In the genomic region with DNA sequence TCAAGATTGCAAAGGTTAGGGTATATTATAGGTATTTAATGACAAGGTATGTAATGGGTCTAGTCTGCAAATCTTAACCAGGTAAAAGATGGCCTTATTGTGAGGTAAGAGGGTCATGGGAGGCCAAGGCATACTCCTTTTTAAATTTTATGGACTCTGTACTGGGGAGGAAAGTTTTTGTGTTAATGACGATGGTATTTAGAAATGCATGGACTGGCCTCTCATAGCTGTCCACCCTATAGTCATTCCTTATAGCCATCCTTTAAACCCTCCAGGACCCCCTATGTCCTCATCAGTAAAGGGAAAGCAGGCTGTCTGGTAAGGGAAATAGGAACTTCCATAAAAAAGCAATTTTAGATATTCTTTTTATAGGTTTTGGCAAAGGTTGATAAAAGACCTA, we compare ENCODE assay signal across 15 cellular contexts. TPM values are rescaled to one million over a fixed set of nuclear protein-coding genes. Genes with fewer than 3 reads are reported as not detected.
DNase-seq lines count a peak whose midpoint lies in the region; ATAC-seq, FAIRE-seq and TF ChIP-seq lines count a peak whose summit lies in the region.
"Had no signal": no experiment of that assay in that cellular context is flagged by ENCODE, and none has a peak within 500 bp of the region (broad histone marks: within the 10 kb centered on the region; RNA-seq: fewer than 3 reads in every experiment).

No MANE protein-coding gene starts in this region.

- peaks cover 20% of the 10 kb centered on the region for H3K9me3 Mint-ChIP-seq in WTC11
- H3K9me3 Mint-ChIP-seq: activated T-cell treated with anti-CD3 and anti-CD28 coated beads, Interleukin-2, amount 50 U/mL, for 24 hours had no signal

- peaks cover 22% of the 10 kb centered on the region for H3K36me3 Mint-ChIP-seq in WTC11

- H3K4me2 ChIP-seq in keratinocyte (ENCODE audit: control insufficient read depth, extremely low read depth, insufficient read depth, low read depth, low read length) = peak overlapping the region; percentile 97

- CTCF ChIA-PET in WTC11 (lab: Charles Lee) = no interaction called here

- no peak overlapping the region for H2AFZ ChIP-seq in keratinocyte (ENCODE audit: control insufficient read depth, low read length)

- FAIRE-seq in keratinocyte (lab: Jason Lieb, UNC) = no peak

- H3K9me3 ChIP-seq in left ventricle myocardium inferior (replicated peaks) (no peaks in the 10 kb centered on the region), keratinocyte (ENCODE audit: control insufficient read depth, low read depth, low read length) (no peaks in the 10 kb centered on the region), vagina (no peaks in the 10 kb centered on the region)
- H3K9me3 ChIP-seq: body of pancreas, ovary had no signal

- H3K4me3 ChIP-seq in left ventricle myocardium inferior = peak overlapping the region; percentile 76
- peak overlapping the region; percentile 75 to 95 (median 80) for H3K4me3 ChIP-seq in keratinocyte (ENCODE audit: control insufficient read depth in 2 of 3, extremely low read depth in 1 of 3, insufficient read depth in 2 of 3, low read depth in 1 of 3, low read length in 3 of 3)
- peak overlapping the region; percentile 73 to 95 for H3K4me3 ChIP-seq in vagina

- intact Hi-C loops in left ventricle myocardium inferior (cut with micrococcal nuclease) = no loop called here
- intact Hi-C loops in left ventricle myocardium superior (cut with micrococcal nuclease) = no loop called here
- intact Hi-C loops in vagina (cut with DNase I) = no loop called here

- DNase-seq in left ventricle myocardium inferior = no peak
- no peak for DNase-seq in left ventricle myocardium superior
- no peak for DNase-seq in WTC11 (ENCODE audit: low spot score)
- no peak for DNase-seq in keratinocyte (ENCODE audit: low read depth, low spot score)
- DNase-seq in vagina (ENCODE audit: extremely low spot score in 2 of 2) = no peak
- DNase-seq in HuH-7.5 (ENCODE audit: low spot score) = no peak
- no peak for DNase-seq in NCI-H1048 (lab: John Stamatoyannopoulos, UW)
- DNase-seq: activated T-cell treated with anti-CD3 and anti-CD28 coated beads, Interleukin-2, amount 50 U/mL, for 24 hours; body of pancreas; Kasumi-1; ovary; WERI-Rb-1 had no signal

- no peaks in the 10 kb centered on the region for H3K27me3 Mint-ChIP-seq in WTC11 (ENCODE audit: low read depth)
- H3K27me3 Mint-ChIP-seq: activated T-cell treated with anti-CD3 and anti-CD28 coated beads, Interleukin-2, amount 50 U/mL, for 24 hours had no signal

- no peak for ATAC-seq in left ventricle myocardium superior
- ATAC-seq in WTC11 = no peak
- no peak for ATAC-seq in GM19035 (IDR thresholded peaks at IDR 0.05; ENCODE audit: unreplicated experiment)
- ATAC-seq: body of pancreas had no signal

- peaks cover 73% of the 10 kb centered on the region for H3K79me2 ChIP-seq in keratinocyte (ENCODE audit: control insufficient read depth, insufficient read depth, low read length)

- peaks cover 8% of the 10 kb centered on the region for H3K36me3 ChIP-seq in left ventricle myocardium inferior
- H3K36me3 ChIP-seq in keratinocyte (ENCODE audit: control insufficient read depth in 2 of 2, extremely low read depth in 1 of 2, insufficient read depth in 2 of 2, low read length in 2 of 2) = no peaks in the 10 kb centered on the region
- peaks cover 0 to 4% of the 10 kb centered on the region in 2 donors for H3K36me3 ChIP-seq in vagina
- H3K36me3 ChIP-seq: ovary had no signal

- no peaks in the 10 kb centered on the region for H4K20me1 ChIP-seq in keratinocyte (ENCODE audit: control insufficient read depth, extremely low read depth, insufficient read depth, low read length)

- H3K4me1 Mint-ChIP-seq in WTC11 = peaks cover 8% of the 10 kb centered on the region

- no peak overlapping the region for H3K4me3 Mint-ChIP-seq in WTC11
- H3K4me3 Mint-ChIP-seq: activated T-cell treated with anti-CD3 and anti-CD28 coated beads, Interleukin-2, amount 50 U/mL, for 24 hours had no signal

- no peak for TF ChIP-seq POLR2A in vagina (IDR thresholded peaks at IDR 0.05)

- H3K27ac ChIP-seq in left ventricle myocardium inferior (replicated peaks) = no peak overlapping the region
- H3K27ac ChIP-seq in keratinocyte (ENCODE audit: control insufficient read depth, insufficient read depth, low read length) = peak overlapping the region; percentile 93
- no peak overlapping the region for H3K27ac ChIP-seq in vagina
- H3K27ac ChIP-seq: ovary had no signal

- no peak overlapping the region for H3K9ac ChIP-seq in keratinocyte (ENCODE audit: control insufficient read depth, extremely low read depth, insufficient read depth, low read length)

- POLR2A ChIA-PET in WTC11 (lab: Charles Lee) = no interaction called here

- H3K4me1 ChIP-seq in left ventricle myocardium inferior = peaks cover 66% of the 10 kb centered on the region
- H3K4me1 ChIP-seq in keratinocyte (ENCODE audit: control insufficient read depth, extremely low read depth, insufficient read depth, low read length) = peaks cover 15% of the 10 kb centered on the region
- H3K4me1 ChIP-seq in vagina = peaks cover 46% of the 10 kb centered on the region

- dilution Hi-C loops in keratinocyte (cut with MboI; ENCODE audit: extremely low pct_ligation_motif_present, low sequenced_read_pairs) = no loop called here

- H3K9me1 ChIP-seq in keratinocyte (ENCODE audit: control insufficient read depth, extremely low read depth, insufficient read depth, low read length) = no peaks in the 10 kb centered on the region

- H3K27ac Mint-ChIP-seq in WTC11 = 0 out of 2 replicates have a peak overlapping the region, but pooled peaks have one; percentile 12

- no peak for TF ChIP-seq CTCF in left ventricle myocardium inferior (IDR thresholded peaks at IDR 0.05; ENCODE audit: borderline replicate concordance)
- no peak for TF ChIP-seq CTCF in WTC11 (IDR thresholded peaks at IDR 0.05)
- no peak for TF ChIP-seq CTCF in keratinocyte (optimal IDR thresholded peaks at IDR 0.05 in 1 of 3, IDR thresholded peaks at IDR 0.05 in 1 of 3, conservative IDR thresholded peaks at IDR 0.05 in 1 of 3; ENCODE audit: extremely low read depth in 1 of 3, insufficient read depth in 2 of 3, low read length in 3 of 3)
- TF ChIP-seq CTCF in vagina (IDR thresholded peaks at IDR 0.05) = no peak

- no peaks in the 10 kb centered on the region for H3K27me3 ChIP-seq in left ventricle myocardium inferior (ENCODE audit: low read depth)
- H3K27me3 ChIP-seq in keratinocyte (ENCODE audit: control insufficient read depth, extremely low read depth, insufficient read depth, low read length) = no peaks in the 10 kb centered on the region
- no peaks in the 10 kb centered on the region for H3K27me3 ChIP-seq in vagina
- H3K27me3 ChIP-seq: body of pancreas, ovary had no signal

RNA-seq across cellular contexts. Expression of a gene that starts 1.5 kb away (rescaled TPM):
- total RNA-seq in left ventricle myocardium inferior (36.4 TPM), left ventricle myocardium superior (36.6 TPM), WTC11 (2021) (51.2 to 53.3 TPM (median 52.5 TPM) in 3 replicates), vagina (19.4 TPM)
- 20.9 to 52.9 TPM (median 28.0 TPM) in 3 replicates for polyA plus RNA-seq in keratinocyte
- polyA plus RNA-seq in keratinocyte (2011; ENCODE audit: low read depth) = 123 TPM
- 25.7 and 47.3 TPM in 2 replicates for polyA plus RNA-seq in keratinocyte (2011; cell fraction: cytosol; rRNA removed)
- polyA plus RNA-seq in keratinocyte (2011; cell fraction: nucleus; rRNA removed) = 25.2 and 45.8 TPM in 2 replicates
- polyA plus RNA-seq in keratinocyte (2012; ENCODE audit: low replicate concordance) = 42.7 and 42.8 TPM in 2 replicates
- polyA minus RNA-seq in keratinocyte = 0.66 to 6.5 TPM (median 2.9 TPM) in 3 replicates
- polyA minus RNA-seq in keratinocyte (2011; cell fraction: cytosol; rRNA and poly(A)+ RNA removed) = 9.6 TPM
- polyA minus RNA-seq in keratinocyte (2011; cell fraction: nucleus; rRNA and poly(A)+ RNA removed) = 4.3 and 8.8 TPM in 2 replicates

RNA-seq across cellular contexts. Expression of a gene that starts 1.8 kb away (rescaled TPM):
- total RNA-seq in left ventricle myocardium inferior (20.3 TPM), left ventricle myocardium superior (16.5 TPM), WTC11 (2021) (26.3 to 30.5 TPM (median 28.6 TPM) in 3 replicates), vagina (36.1 TPM)
- 14.0 to 22.2 TPM (median 19.3 TPM) in 3 replicates for polyA plus RNA-seq in keratinocyte
- 10.8 TPM for polyA plus RNA-seq in keratinocyte (2011; ENCODE audit: low read depth)
- polyA plus RNA-seq in keratinocyte (2011; cell fraction: cytosol; rRNA removed) = 10.3 and 20.2 TPM in 2 replicates
- 28.8 and 35.3 TPM in 2 replicates for polyA plus RNA-seq in keratinocyte (2011; cell fraction: nucleus; rRNA removed)
- polyA plus RNA-seq in keratinocyte (2012; ENCODE audit: low replicate concordance) = 5.5 and 9.2 TPM in 2 replicates
- 6.9 to 43.6 TPM (median 32.3 TPM) in 3 replicates for polyA minus RNA-seq in keratinocyte
- 11.3 TPM for polyA minus RNA-seq in keratinocyte (2011; cell fraction: cytosol; rRNA and poly(A)+ RNA removed)
- polyA minus RNA-seq in keratinocyte (2011; cell fraction: nucleus; rRNA and poly(A)+ RNA removed) = 55.2 and 76.5 TPM in 2 replicates

RNA-seq across cellular contexts. Expression of a gene that starts 50.8 kb away (rescaled TPM):
- total RNA-seq in left ventricle myocardium inferior (not detected), left ventricle myocardium superior (not detected), WTC11 (2021) (not detected in 3 replicates), vagina (not detected)
- polyA plus RNA-seq in keratinocyte = not detected in 3 replicates
- polyA plus RNA-seq in keratinocyte (2011; ENCODE audit: low read depth) = not detected
- polyA plus RNA-seq in keratinocyte (2011; cell fraction: cytosol; rRNA removed) = not detected in 2 replicates
- polyA plus RNA-seq in keratinocyte (2011; cell fraction: nucleus; rRNA removed) = not detected in 2 replicates
- not detected in 2 replicates for polyA plus RNA-seq in keratinocyte (2012; ENCODE audit: low replicate concordance)
- not detected in 3 replicates for polyA minus RNA-seq in keratinocyte
- not detected for polyA minus RNA-seq in keratinocyte (2011; cell fraction: cytosol; rRNA and poly(A)+ RNA removed)
- polyA minus RNA-seq in keratinocyte (2011; cell fraction: nucleus; rRNA and poly(A)+ RNA removed) = not detected in 2 replicates
- total RNA-seq: body of pancreas, G401, ovary, RPMI7951 had no signal
- polyA plus RNA-seq: ovary had no signal
